Comparison of ENCODE assay signal across 11 cellular contexts in genomic region chr17:75476274-75476673, GRCh38. TPM values are rescaled to one million over a fixed set of nuclear protein-coding genes. Genes with fewer than 3 reads are reported as not detected.
DNase-seq lines count a peak whose midpoint lies in the region; ATAC-seq and TF ChIP-seq lines count a peak whose summit lies in the region.
"Had no signal": no experiment of that assay in that cellular context is flagged by ENCODE, and none has a peak within 500 bp of the region (broad histone marks: within the 10 kb centered on the region; RNA-seq: fewer than 3 reads in every experiment).

No MANE protein-coding gene starts in this region.

- ATAC-seq in GM19467 (IDR thresholded peaks at IDR 0.05; ENCODE audit: unreplicated experiment) (no peak), GM18520 (IDR thresholded peaks at IDR 0.05; ENCODE audit: unreplicated experiment) (no peak), HG03432 (IDR thresholded peaks at IDR 0.05; ENCODE audit: unreplicated experiment) (no peak)

- H3K9ac ChIP-seq in mucosa of rectum (ENCODE audit: low read depth in 1 of 2, low read length in 2 of 2) (peak overlapping the region in 1 of 2 donors; percentile 24), subcutaneous abdominal adipose tissue (ENCODE audit: low read length in 5 of 5) (peak overlapping the region in 1 of 5 donors; percentile 53)

- peaks cover 12 to 21% of the 10 kb centered on the region in 2 donors for H3K4me1 ChIP-seq in mucosa of rectum (ENCODE audit: control insufficient read depth in 2 of 2, insufficient read depth in 2 of 2, low read length in 2 of 2)
- peaks cover 18 to 60% (median 51%) of the 10 kb centered on the region in 5 donors for H3K4me1 ChIP-seq in subcutaneous abdominal adipose tissue (ENCODE audit: control insufficient read depth in 5 of 5, insufficient read depth in 5 of 5, low read length in 5 of 5)
- H3K4me1 ChIP-seq: foreskin keratinocyte had no signal

- TF ChIP-seq CTCF in fibroblast of villous mesenchyme (IDR thresholded peaks at IDR 0.05; ENCODE audit: insufficient read depth, low read depth, low read length) = no peak

- DNase-seq in amygdala (lab: John Stamatoyannopoulos, UW) (peak in 47 of 56 donors; percentile 14 to 85 (median 59)), fibroblast of villous mesenchyme (ENCODE audit: low read depth) (peak; percentile 18), EL (no peak)
- DNase-seq: activated naive CD4-positive, alpha-beta T cell treated with anti-CD3 and anti-CD28 coated beads for 36 hours; foreskin keratinocyte; NCI-H1417 had no signal

- no peaks in the 10 kb centered on the region for H3K27me3 ChIP-seq in mucosa of rectum (ENCODE audit: control insufficient read depth in 2 of 2, insufficient read depth in 2 of 2, low read length in 2 of 2)
- no peaks in the 10 kb centered on the region for H3K27me3 ChIP-seq in subcutaneous abdominal adipose tissue (ENCODE audit: control insufficient read depth in 5 of 5, insufficient read depth in 4 of 5, low read length in 5 of 5)
- H3K27me3 ChIP-seq: foreskin keratinocyte had no signal

- peaks cover 19 to 25% of the 10 kb centered on the region in 2 donors for H3K36me3 ChIP-seq in mucosa of rectum (ENCODE audit: control insufficient read depth in 2 of 2, insufficient read depth in 2 of 2, low read length in 2 of 2)
- H3K36me3 ChIP-seq in subcutaneous abdominal adipose tissue (ENCODE audit: control insufficient read depth in 5 of 5, insufficient read depth in 5 of 5, low read length in 5 of 5) = peaks cover 0 to 41% (median 20%) of the 10 kb centered on the region in 5 donors

- H3K4me3 ChIP-seq in fibroblast of villous mesenchyme (ENCODE audit: low read depth, low read length) (no peak overlapping the region), mucosa of rectum (ENCODE audit: low read length in 2 of 2) (no peak overlapping the region), subcutaneous abdominal adipose tissue (ENCODE audit: low read depth in 1 of 5, low read length in 5 of 5) (peak overlapping the region in 4 of 5 donors; percentile 27 to 59 (median 54))

- H3K27ac ChIP-seq in mucosa of rectum (ENCODE audit: low read depth in 2 of 2, low read length in 2 of 2) = peak overlapping the region; percentile 8 to 58
- H3K27ac ChIP-seq in subcutaneous abdominal adipose tissue (ENCODE audit: low read depth, low read length) = peak overlapping the region; percentile 46
- H3K27ac ChIP-seq: foreskin keratinocyte had no signal

- no peaks in the 10 kb centered on the region for H3K9me3 ChIP-seq in mucosa of rectum (ENCODE audit: control insufficient read depth in 2 of 2, low read length in 2 of 2)
- H3K9me3 ChIP-seq in subcutaneous abdominal adipose tissue (ENCODE audit: control insufficient read depth in 5 of 5, low read length in 5 of 5) = no peaks in the 10 kb centered on the region

RNA-seq across cellular contexts. Expression of gene TMEM94, which starts 19.8 kb away (rescaled TPM):
- 28.5 and 31.2 TPM in 2 replicates for total RNA-seq in fibroblast of villous mesenchyme

RNA-seq across cellular contexts. Expression of gene CASKIN2, which starts 39.1 kb away (rescaled TPM):
- 7.4 and 9.5 TPM in 2 replicates for total RNA-seq in fibroblast of villous mesenchyme

RNA-seq across cellular contexts. Expression of gene TSEN54, which starts 40.1 kb away (rescaled TPM):
- total RNA-seq in fibroblast of villous mesenchyme = 11.3 and 12.1 TPM in 2 replicates

RNA-seq across cellular contexts. Expression of gene LLGL2, which starts 49.2 kb away (rescaled TPM):
- total RNA-seq in fibroblast of villous mesenchyme = 0.32 and 2.2 TPM in 2 replicates

Comparison
In these comparisons a context has a peak if more than half of its experiments do, and no peak if none do; other contexts are left out.
1. H3K4me3 ChIP-seq: peak in subcutaneous abdominal adipose tissue (4 of 5); none in fibroblast of villous mesenchyme (single experiment) and mucosa of rectum (0 of 2).